8 cellular contexts compared by ENCODE assay signal in the genomic region with DNA sequence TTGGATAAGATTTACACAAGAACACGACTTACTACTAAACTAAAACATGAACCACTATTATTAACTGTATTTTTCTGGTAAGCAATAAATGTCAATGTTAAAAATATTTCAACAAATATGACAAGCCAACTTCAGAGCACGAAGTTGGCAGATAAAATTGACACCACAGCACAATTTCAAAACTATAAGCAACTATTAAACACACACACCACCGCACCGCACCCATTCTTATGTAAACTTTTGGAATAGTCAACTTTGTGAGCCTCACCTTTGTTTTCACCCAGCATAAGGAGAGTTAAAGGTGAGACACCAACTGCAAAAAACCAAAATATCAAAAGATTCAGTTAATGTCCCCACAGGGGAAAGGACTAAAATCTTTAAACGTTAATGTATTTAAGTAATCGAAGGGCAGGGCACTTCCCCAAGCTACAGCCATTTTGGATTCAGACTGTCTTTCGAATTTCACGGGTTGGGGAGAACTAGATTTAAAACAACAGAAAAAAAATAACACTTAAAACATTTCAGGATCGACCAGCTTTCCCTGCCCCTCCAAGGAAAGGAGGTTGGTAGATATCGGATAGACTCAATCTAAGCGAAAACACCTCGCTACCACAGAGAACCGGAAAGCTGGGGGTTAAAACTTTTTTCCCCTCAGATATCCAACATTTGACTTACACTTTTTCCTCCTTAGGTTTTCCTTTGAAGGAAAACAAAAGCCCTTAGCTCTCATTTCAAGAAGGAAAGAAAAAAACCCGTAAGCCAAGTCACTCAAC. TPM values are rescaled to one million over a fixed set of nuclear protein-coding genes. Genes with fewer than 3 reads are reported as not detected.
DNase-seq lines count a peak whose midpoint lies in the region; ATAC-seq and TF ChIP-seq lines count a peak whose summit lies in the region.

No MANE protein-coding gene starts in this region.

- H3K4me2 ChIP-seq in SU-DHL-6 (ENCODE audit: low read depth, low read length, poor library complexity, severe bottlenecking), result peak overlapping the region; percentile 97

- H3K36me3 ChIP-seq in left ventricle myocardium inferior (no peaks in the 10 kb centered on the region), SU-DHL-6 (ENCODE audit: low read length) (no peaks in the 10 kb centered on the region; the same call in 1 of the 2 replicates), prostate gland (no peaks in the 10 kb centered on the region)

- DNase-seq in left ventricle myocardium inferior, result no peak
- DNase-seq in left cardiac atrium, result no peak
- peak; percentile 31 for DNase-seq in fibroblast of the aortic adventitia (ENCODE audit: low read depth)
- DNase-seq in prostate gland (ENCODE audit: low spot score), result peak; percentile 21

- H3K9me3 ChIP-seq in left ventricle myocardium inferior (replicated peaks) (no peaks in the 10 kb centered on the region), SU-DHL-6 (ENCODE audit: insufficient read depth, low read length) (no peaks in the 10 kb centered on the region), prostate gland (no peaks in the 10 kb centered on the region)

- H3K4me3 ChIP-seq in left ventricle myocardium inferior (peak overlapping the region; percentile 95), SU-DHL-6 (ENCODE audit: insufficient read depth, low read length, poor library complexity, severe bottlenecking) (peak overlapping the region; percentile 92), fibroblast of the aortic adventitia (ENCODE audit: low read depth, low read length) (peak overlapping the region; percentile 96), prostate gland (peak overlapping the region; percentile 60 to 87)

- H3K4me1 ChIP-seq in left ventricle myocardium inferior (peaks cover 82% of the 10 kb centered on the region), prostate gland (replicated peaks) (peaks cover 12% of the 10 kb centered on the region)

- H3K9me2 ChIP-seq in SU-DHL-6 (replicated peaks; ENCODE audit: insufficient read depth, low read length), result no peaks in the 10 kb centered on the region

- H4K20me1 ChIP-seq in SU-DHL-6 (ENCODE audit: low read depth, low read length), result peaks cover 24% of the 10 kb centered on the region

- H3K79me2 ChIP-seq in SU-DHL-6 (ENCODE audit: insufficient read depth, low read length), result peaks cover 83% of the 10 kb centered on the region

- H2AFZ ChIP-seq in SU-DHL-6 (ENCODE audit: low read depth, low read length, severe bottlenecking), result no peak overlapping the region

- intact Hi-C loops in left ventricle myocardium inferior (cut with micrococcal nuclease) (loop anchor here (10.0 kb wide), 1 partner anchor 101 kb away; the partner anchor contains the start of gene NASP), left cardiac atrium (cut with DNase I) (no loop called here), prostate gland (cut with DNase I) (loop anchor here (5.0 kb wide), 3 partner anchors 103 to 492 kb away; partner anchors contain the start of genes MAST2, NASP, P3R3URF and TSPAN1)

- H3K27ac ChIP-seq in left ventricle myocardium inferior (replicated peaks), result peak overlapping the region; percentile 98
- peak overlapping the region; percentile 94 for H3K27ac ChIP-seq in SU-DHL-6 (ENCODE audit: low read depth, low read length)
- H3K27ac ChIP-seq in prostate gland, result peak overlapping the region; percentile 94 to 98

- no peak for TF ChIP-seq POLR2A in prostate gland (IDR thresholded peaks at IDR 0.05)

- peaks cover 29% of the 10 kb centered on the region for H3F3A ChIP-seq in SU-DHL-6 (ENCODE audit: insufficient read depth)

- H3K9ac ChIP-seq in SU-DHL-6 (ENCODE audit: low read length), result peak overlapping the region; percentile 82

- TF ChIP-seq CTCF in left ventricle myocardium inferior (IDR thresholded peaks at IDR 0.05; ENCODE audit: borderline replicate concordance), result no peak
- TF ChIP-seq CTCF in SU-DHL-6 (IDR thresholded peaks at IDR 0.05; ENCODE audit: insufficient read depth, low read length, poor library complexity, severe bottlenecking), result peak; percentile 10
- TF ChIP-seq CTCF in fibroblast of the aortic adventitia (IDR thresholded peaks at IDR 0.05; ENCODE audit: insufficient read depth, low read length), result no peak
- TF ChIP-seq CTCF in prostate gland (IDR thresholded peaks at IDR 0.05), result no peak

- H3K27me3 ChIP-seq in left ventricle myocardium inferior (ENCODE audit: low read depth), result no peaks in the 10 kb centered on the region
- no peaks in the 10 kb centered on the region for H3K27me3 ChIP-seq in SU-DHL-6 (ENCODE audit: low read length)
- H3K27me3 ChIP-seq in prostate gland (replicated peaks; ENCODE audit: insufficient read depth), result no peaks in the 10 kb centered on the region

- no peak for ATAC-seq in left cardiac atrium
- ATAC-seq in HG03175 (IDR thresholded peaks at IDR 0.05; ENCODE audit: unreplicated experiment), result no peak
- ATAC-seq in HG03095 (IDR thresholded peaks at IDR 0.05; ENCODE audit: unreplicated experiment), result no peak
- ATAC-seq in HG03457 (IDR thresholded peaks at IDR 0.05; ENCODE audit: unreplicated experiment), result no peak

- under 1% methylated on average over 14 of the region's 14 CpGs for WGBS in prostate gland

RNA-seq across cellular contexts. Expression of gene GPBP1L1, which starts 0.8 kb away (rescaled TPM):
- 80.7 TPM for total RNA-seq in left ventricle myocardium inferior
- 10 to 100 TPM; 69.0 to 71.6 TPM for total RNA-seq in left cardiac atrium
- total RNA-seq in fibroblast of the aortic adventitia (ENCODE audit: low replicate concordance), result 119 and 143 TPM in 2 replicates
- 100 to 1,000 TPM; 120 to 153 TPM for total RNA-seq in prostate gland

RNA-seq across cellular contexts. Expression of gene TMEM69, which starts 2.5 kb away (rescaled TPM):
- total RNA-seq in left ventricle myocardium inferior, result 23.5 TPM
- total RNA-seq in left cardiac atrium, result 10 to 100 TPM; 19.2 to 19.7 TPM
- 6.3 and 24.4 TPM in 2 replicates for total RNA-seq in fibroblast of the aortic adventitia (ENCODE audit: low replicate concordance)
- total RNA-seq in prostate gland, result 10 to 100 TPM; 29.6 to 32.9 TPM

Comparison
In these comparisons a context has a peak if more than half of its experiments do, and no peak if none do; other contexts are left out.
1. intact Hi-C loops: an anchor here in left ventricle myocardium inferior (10.0 kb wide) and prostate gland (5.0 kb wide); none called in left cardiac atrium.
2. DNase-seq: peak in fibroblast of the aortic adventitia (single experiment) and prostate gland (single experiment); none in left ventricle myocardium inferior (single experiment) and left cardiac atrium (single experiment).
3. Peak in every context shown above with its lines, with median percentiles within 50 percentile points of each other: H3K27ac ChIP-seq and H3K4me3 ChIP-seq.